28 cellular contexts compared by ENCODE assay signal in genomic region chr4:25950476-25951389, GRCh38. TPM values are rescaled to one million over a fixed set of nuclear protein-coding genes. Genes with fewer than 3 reads are reported as not detected.
DNase-seq lines count a peak whose midpoint lies in the region; ATAC-seq, FAIRE-seq and TF ChIP-seq lines count a peak whose summit lies in the region.
"Had no signal": no experiment of that assay in that cellular context is flagged by ENCODE, and none has a peak within 500 bp of the region (broad histone marks: within the 10 kb centered on the region; RNA-seq: fewer than 3 reads in every experiment).

No MANE protein-coding gene starts in this region.

- H3K4me3 ChIP-seq in HepG2 (replicated peaks in 1 of 3; ENCODE audit: insufficient read depth in 1 of 3, low read depth in 2 of 3, low read length in 3 of 3) (peak overlapping the region; percentile 17 to 64 (median 23); a peak in 4 of 6 replicates), right lobe of liver (no peak overlapping the region), SJCRH30 (no peak overlapping the region), body of pancreas (no peak overlapping the region)
- H3K4me3 ChIP-seq: SK-N-MC, skin epidermis, transverse colon had no signal

- H3K9me3 ChIP-seq in HepG2 (ENCODE audit: low read length): no peaks in the 10 kb centered on the region
- no peaks in the 10 kb centered on the region for H3K9me3 ChIP-seq in right lobe of liver
- H3K9me3 ChIP-seq in SJCRH30 (replicated peaks): no peaks in the 10 kb centered on the region; the same call in 1 of the 2 replicates
- H3K9me3 ChIP-seq in body of pancreas: no peaks in the 10 kb centered on the region
- H3K9me3 ChIP-seq: transverse colon had no signal

- TF ChIP-seq POLR2A in HepG2 (IDR thresholded peaks at IDR 0.05; ENCODE audit: insufficient read depth in 1 of 2, low read depth in 2 of 2, low read length in 2 of 2) (no peak), right lobe of liver (IDR thresholded peaks at IDR 0.05) (no peak), body of pancreas (IDR thresholded peaks at IDR 0.05) (no peak)

- TF ChIP-seq CTCF in HepG2 (CRISPR knock-in tag; IDR thresholded peaks at IDR 0.05): no peak
- no peak for TF ChIP-seq CTCF in right lobe of liver (IDR thresholded peaks at IDR 0.05)
- no peak for TF ChIP-seq CTCF in body of pancreas (IDR thresholded peaks at IDR 0.05)

- WGBS in HepG2 (ENCODE audit: low lambda C conversion rate): 41% methylated on average over 8 of the region's 10 CpGs
- WGBS in right lobe of liver (ENCODE audit: insufficient coverage, low coverage, low lambda C conversion rate, missing lambda C conversion rate): 71% methylated on average over 7 of the region's 10 CpGs
- WGBS in body of pancreas, 2 donors: 65 to 71% methylated on average over 8 to 10 of the region's 10 CpGs

- TF ChIP-seq EP300 in HepG2 (IDR thresholded peaks at IDR 0.05; ENCODE audit: low read depth in 2 of 2, low read length in 2 of 2) (no peak), HepG2 (CRISPR knock-in tag; IDR thresholded peaks at IDR 0.05; ENCODE audit: borderline replicate concordance) (no peak)

- TF ChIP-seq RAD21 in HepG2 (CRISPR knock-in tag; IDR thresholded peaks at IDR 0.05): no peak

- H3K27me3 ChIP-seq in HepG2 (ENCODE audit: control insufficient read depth in 1 of 2, insufficient read depth in 2 of 2, low read length in 2 of 2): no peaks in the 10 kb centered on the region; a peak in 1 of 5 replicates
- no peaks in the 10 kb centered on the region for H3K27me3 ChIP-seq in right lobe of liver
- 0 out of 2 replicates have a peak, but pooled peaks cover 2% of the 10 kb centered on the region for H3K27me3 ChIP-seq in SJCRH30
- H3K27me3 ChIP-seq in body of pancreas: no peaks in the 10 kb centered on the region
- H3K27me3 ChIP-seq: transverse colon had no signal

- no peaks in the 10 kb centered on the region for H3K79me2 ChIP-seq in HepG2 (ENCODE audit: insufficient read depth, low read length)

- H3K27ac ChIP-seq in HepG2 (ENCODE audit: extremely low read length, insufficient read depth, low read length): peak overlapping the region; percentile 38
- no peak overlapping the region for H3K27ac ChIP-seq in right lobe of liver
- H3K27ac ChIP-seq in SJCRH30: no peak overlapping the region
- no peak overlapping the region for H3K27ac ChIP-seq in body of pancreas
- H3K27ac ChIP-seq: SK-N-MC, skin epidermis, transverse colon had no signal

- ATAC-seq in HepG2 (peak; percentile 58), right lobe of liver (no peak), body of pancreas (no peak), HG03521 (IDR thresholded peaks at IDR 0.05; ENCODE audit: unreplicated experiment) (no peak)
- ATAC-seq: activated CD4-positive, CD25-positive, alpha-beta regulatory T cell treated with anti-CD3 and anti-CD28 coated beads, Interleukin-2, amount 50 U/mL, for 24 hours; left lobe of liver; stimulated activated naive CD8-positive, alpha-beta T cell treated with anti-CD3 and anti-CD28 coated beads, Interleukin-15, Interleukin-2, amounts not matched to agents 100 U/mL and 50 U/mL, for 24 hours had no signal

- peak overlapping the region; percentile 72 for H3K4me2 ChIP-seq in HepG2 (ENCODE audit: low read depth, low read length)

- H4K20me1 ChIP-seq in HepG2 (ENCODE audit: insufficient read depth, low read length): no peaks in the 10 kb centered on the region

- BruUV-seq in HepG2 (replicated peaks; lab: Mats Ljungman, UMichigan): no TSS peak

- CTCF ChIA-PET in HepG2 (lab: Yijun Ruan, JAX; ENCODE audit: low intra/inter-chr PET ratio, low total read pairs): no interaction called here

- in situ Hi-C loops in HepG2 (cut with HindIII; ENCODE audit: extremely low pct_ligation_motif_present, low pct_unique_long_range_greater_than_20kb): no loop called here

- peak; percentile 13 for DNase-seq in HepG2 (ENCODE audit: low spot score)
- DNase-seq in right lobe of liver: no peak
- DNase-seq in SJCRH30: peak; percentile 64 to 72
- peak; percentile 60 for DNase-seq in left kidney (ENCODE audit: low read depth, low spot score)
- DNase-seq in NCI-H2196 (lab: John Stamatoyannopoulos, UW; ENCODE audit: unreplicated experiment): no peak
- DNase-seq in body of pancreas: no peak
- DNase-seq: activated CD4-positive, alpha-beta memory T cell treated with anti-CD3 and anti-CD28 coated beads, Interleukin-2, amount 10 ng/mL, durations not matched to agents 7 days and 5 days; activated gamma-delta T cell treated with Interleukin-2 at 50 U/mL for 16 hours; amniotic stem cell; CD8-positive, alpha-beta memory T cell; DMS79 treated with DMSO at 0.1 percent for 48 hours; head of caudate nucleus; HFFc6; midbrain; NCI-H2029 treated with DMSO at 0.1 percent for 48 hours; NCI-H446 treated with DMSO at 0.1 percent for 48 hours; NK-92 treated with Interleukin-12 subunit alpha and Interleukin-12 subunit beta, amount 100 ng/mL, for 24 hours; posterior cingulate gyrus; stimulated activated naive CD8-positive, alpha-beta T cell treated with anti-CD3 and anti-CD28 coated beads, Interleukin-15, Interleukin-2, amounts not matched to agents 100 U/mL and 50 U/mL, for 24 hours; T-helper 9 cell; transverse colon had no signal

- H3K36me3 ChIP-seq in HepG2 (replicated peaks in 1 of 2; ENCODE audit: control insufficient read depth in 1 of 2, insufficient read depth in 2 of 2, low read length in 2 of 2) (no peaks in the 10 kb centered on the region), right lobe of liver (no peaks in the 10 kb centered on the region), SJCRH30 (no peaks in the 10 kb centered on the region), body of pancreas (replicated peaks in 1 of 2; ENCODE audit: insufficient read depth in 1 of 2, low read depth in 2 of 2) (no peaks in the 10 kb centered on the region)
- H3K36me3 ChIP-seq: transverse colon had no signal

- H3K4me1 ChIP-seq in HepG2 (ENCODE audit: insufficient read depth, low read length): peaks cover 58% of the 10 kb centered on the region
- peaks cover 0 to 4% (median 0%) of the 10 kb centered on the region in 4 donors for H3K4me1 ChIP-seq in right lobe of liver
- peaks cover 28% of the 10 kb centered on the region for H3K4me1 ChIP-seq in SJCRH30
- peaks cover 5% of the 10 kb centered on the region for H3K4me1 ChIP-seq in body of pancreas

- H2AFZ ChIP-seq in HepG2 (ENCODE audit: low read length): peak overlapping the region; percentile 35

- H3K9ac ChIP-seq in HepG2 (ENCODE audit: insufficient read depth, low read depth, low read length): peak overlapping the region; percentile 55

- POLR2A ChIA-PET in HepG2 (lab: Yijun Ruan, JAX): no interaction called here

- no peak for FAIRE-seq in HepG2 (lab: Jason Lieb, UNC)
- FAIRE-seq: endometrium, GM12892 had no signal

- intact Hi-C loops in HepG2 (cut with micrococcal nuclease; ENCODE audit: unreplicated experiment) (no loop called here), right lobe of liver (cut with DNase I) (no loop called here), body of pancreas (cut with DNase I) (no loop called here)

TF ChIP-seq in HepG2, 621 proteins besides CTCF, POLR2A, EP300 and RAD21 (continues in another document):
- TF ChIP-seq ATAD3A (CRISPR knock-in tag; IDR thresholded peaks at IDR 0.05): no peak
- TF ChIP-seq ZNF281 (CRISPR knock-in tag; IDR thresholded peaks at IDR 0.05; ENCODE audit: borderline replicate concordance): no peak

RNA-seq across cellular contexts. Expression of gene SMIM20, which starts 36.7 kb away (rescaled TPM):
- total RNA-seq in HepG2 (2016; rRNA removed; fragmentation: Illumina TruSeq; extraction: Trizol) (30.2 and 36.3 TPM in 2 replicates), right lobe of liver (10 to 100 TPM; 16.0 to 32.5 (median 21.9) TPM), body of pancreas (10 to 100 TPM in 1 of 2 donors, under 1 TPM in 1; 0.99 to 21.5 TPM)
- total RNA-seq in HepG2 (2016; cell fraction: cytosol; rRNA removed; fragmentation: Illumina TruSeq; extraction: Trizol; ENCODE audit: low read depth): 49.4 and 69.7 TPM in 2 replicates
- total RNA-seq in HepG2 (2016; cell fraction: insoluble cytoplasmic fraction; rRNA removed; fragmentation: Illumina TruSeq; extraction: Trizol): 29.7 and 32.4 TPM in 2 replicates
- total RNA-seq in HepG2 (2016; cell fraction: membrane; rRNA removed; fragmentation: Illumina TruSeq; extraction: Trizol): 58.5 and 74.9 TPM in 2 replicates
- total RNA-seq in HepG2 (2016; cell fraction: nucleus; rRNA removed; fragmentation: Illumina TruSeq; extraction: Trizol): 13.3 and 17.3 TPM in 2 replicates
- polyA plus RNA-seq in HepG2 (2011; rRNA removed): 18.0 and 26.3 TPM in 2 replicates
- polyA plus RNA-seq in HepG2 (2011; cell fraction: cytosol; rRNA removed): 17.6 and 20.7 TPM in 2 replicates
- 3.5 and 5.8 TPM in 2 replicates for polyA plus RNA-seq in HepG2 (2011; cell fraction: nucleus; rRNA removed)
- polyA plus RNA-seq in HepG2 (2012): 31.8 and 34.3 TPM in 2 replicates
- polyA plus RNA-seq in HepG2 (2016; cell fraction: cytosol; fragmentation: Illumina TruSeq; extraction: Trizol; ENCODE audit: low read depth): 50.8 and 84.6 TPM in 2 replicates
- polyA plus RNA-seq in HepG2 (2016; cell fraction: insoluble cytoplasmic fraction; fragmentation: Illumina TruSeq; extraction: Trizol; ENCODE audit: low read depth): 32.2 and 38.8 TPM in 2 replicates
- 51.2 and 73.4 TPM in 2 replicates for polyA plus RNA-seq in HepG2 (2016; cell fraction: membrane; fragmentation: Illumina TruSeq; extraction: Trizol; ENCODE audit: low read depth)
- 24.1 and 28.3 TPM in 2 replicates for polyA plus RNA-seq in HepG2 (2016; cell fraction: nucleus; fragmentation: Illumina TruSeq; extraction: Trizol; ENCODE audit: insufficient read depth, low read depth)
- polyA minus RNA-seq in HepG2 (2011; rRNA and poly(A)+ RNA removed; ENCODE audit: low replicate concordance): 2.2 and 3.3 TPM in 2 replicates
- polyA minus RNA-seq in HepG2 (2011; cell fraction: cytosol; rRNA and poly(A)+ RNA removed): 5.4 TPM in 2 replicates
- polyA minus RNA-seq in HepG2 (2011; cell fraction: nucleus; rRNA and poly(A)+ RNA removed): 2.6 and 4.0 TPM in 2 replicates
- total RNA-seq in SJCRH30 (2014; rRNA removed; shearing (Covaris generic)): 40.6 and 49.1 TPM in 2 replicates

Comparison
In these comparisons a context has a peak if more than half of its experiments do, and no peak if none do; other contexts are left out.
1. DNase-seq: peak in HepG2 (single experiment), SJCRH30 (2 of 2) and left kidney (single experiment); none in right lobe of liver (0 of 3), NCI-H2196 (single experiment) and body of pancreas (0 of 4).
2. H3K4me3 ChIP-seq: peak in HepG2 (3 of 3); none in right lobe of liver (0 of 3), SJCRH30 (single experiment) and body of pancreas (0 of 2).